In the genomic region with DNA sequence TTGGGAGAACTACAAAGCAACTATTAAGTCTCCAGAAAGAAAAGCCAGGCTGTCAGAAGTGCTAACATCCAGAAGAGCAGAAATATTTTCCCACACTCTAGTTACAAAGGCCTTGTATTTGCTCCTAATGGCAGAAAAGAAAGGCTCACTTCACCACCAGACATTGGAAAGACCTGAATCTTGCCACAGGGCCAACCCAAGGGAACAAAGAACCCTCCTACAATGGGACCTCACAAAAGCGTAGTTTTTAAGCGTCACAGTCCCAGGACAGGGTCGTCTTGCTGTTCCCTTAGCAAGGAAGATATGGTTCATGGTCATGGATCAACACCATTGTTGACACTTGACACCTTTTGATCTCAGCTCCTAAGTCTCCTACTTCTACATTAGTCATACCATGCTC, we compare ENCODE assay signal across 23 cellular contexts.
"Had no signal": no experiment of that assay in that cellular context is flagged by ENCODE, and none has a peak within 500 bp of the region (broad histone marks: within the 10 kb centered on the region; RNA-seq: fewer than 3 reads in every experiment).

No MANE protein-coding gene starts in this region.

- H3K9me2 ChIP-seq: SK-N-SH had no signal

- H3K4me1 ChIP-seq: SJSA1 had no signal

- H3K27me3 ChIP-seq: MG63, SJSA1 had no signal

- H3K9ac ChIP-seq: SK-N-SH had no signal

- H3K9me3 ChIP-seq: MG63, SJSA1, SK-N-SH had no signal

- H3K4me2 ChIP-seq: SK-N-SH had no signal

- DNase-seq: KBM-7, MG63, NCI-H1092, NCI-H1105 treated with DMSO at 0.1 percent for 48 hours, NCI-H1417 treated with DMSO at 0.1 percent for 48 hours, NCI-H146, NCI-H1694 treated with DMSO at 0.1 percent for 48 hours, NCI-H1930, NCI-H2081, NCI-H2171, NCI-H226, NCI-H446, NCI-H510A, NCI-H524 treated with DMSO at 0.1 percent for 48 hours, NCI-H69, NCI-H774, Right ventricle myocardium superior, RPMI8226, SIG-M5, SK-N-SH, SW 1271, T-cell had no signal

- H3K36me3 ChIP-seq: MG63, SJSA1 had no signal

- H3K4me3 ChIP-seq: MG63, SJSA1 had no signal

- ATAC-seq: T-cell had no signal
